In genomic region chr20:52001999-52002666, GRCh38 we compare ENCODE assay signal across 15 cellular contexts.
DNase-seq lines count a peak whose midpoint lies in the region; TF ChIP-seq lines count a peak whose summit lies in the region.
"Had no signal": no experiment of that assay in that cellular context is flagged by ENCODE, and none has a peak within 500 bp of the region (broad histone marks: within the 10 kb centered on the region; RNA-seq: fewer than 3 reads in every experiment).

No MANE protein-coding gene starts in this region.

- no peak overlapping the region for H3K4me3 ChIP-seq in fibroblast of the aortic adventitia (ENCODE audit: low read depth, low read length)

- H3K4me3 Mint-ChIP-seq in CD14-positive monocyte = no peak overlapping the region
- H3K4me3 Mint-ChIP-seq: CD8-positive, alpha-beta T cell; central memory CD8-positive, alpha-beta T cell; T-helper 17 cell had no signal

- no peak overlapping the region for H3K27ac Mint-ChIP-seq in CD14-positive monocyte
- H3K27ac Mint-ChIP-seq: CD8-positive, alpha-beta T cell; T-helper 17 cell had no signal

- intact Hi-C loops in CD14-positive monocyte (cut with micrococcal nuclease) = no loop called here

- peak; percentile 23 for TF ChIP-seq CTCF in fibroblast of the aortic adventitia (IDR thresholded peaks at IDR 0.05; ENCODE audit: insufficient read depth, low read length)
- TF ChIP-seq CTCF in CD14-positive monocyte (IDR thresholded peaks at IDR 0.05) = no peak
- no peak for TF ChIP-seq CTCF in GM10266 (IDR thresholded peaks at IDR 0.05; ENCODE audit: control insufficient read depth, insufficient read depth, low read depth, missing control alignments)

- DNase-seq in A172 (ENCODE audit: low spot score) (peak; percentile 42), H4 (ENCODE audit: low spot score) (peak; percentile 83), NCI-H82 (lab: John Stamatoyannopoulos, UW) (peak; percentile 62), fibroblast of the aortic adventitia (ENCODE audit: low read depth) (no peak), GM19238 (ENCODE audit: insufficient read length, low spot score) (no peak), CD14-positive monocyte (ENCODE audit: low spot score) (no peak), NCI-H226 (no peak), GM10266 (ENCODE audit: extremely low spot score) (no peak)
- DNase-seq: CD8-positive, alpha-beta T cell; midbrain; NCI-H510A; small intestine; stimulated activated CD8-positive, alpha-beta memory T cell treated with anti-CD3 and anti-CD28 coated beads, Interleukin-4, amount 100 ng/mL, for 48 hours; T-helper 17 cell had no signal

- peaks cover 12% of the 10 kb centered on the region for H3K4me1 Mint-ChIP-seq in CD14-positive monocyte
- H3K4me1 Mint-ChIP-seq: central memory CD8-positive, alpha-beta T cell had no signal

- H3K36me3 Mint-ChIP-seq in CD14-positive monocyte = no peaks in the 10 kb centered on the region
- H3K36me3 Mint-ChIP-seq: CD8-positive, alpha-beta T cell had no signal

- peaks cover 1 to 8% (median 3%) of the 10 kb centered on the region in 7 donors for H3K9me3 Mint-ChIP-seq in CD14-positive monocyte
- H3K9me3 Mint-ChIP-seq: CD8-positive, alpha-beta T cell; central memory CD8-positive, alpha-beta T cell had no signal

- peaks cover 0 to 2% (median 0%) of the 10 kb centered on the region in 3 donors for H3K27me3 Mint-ChIP-seq in CD14-positive monocyte (ENCODE audit: low read depth in 3 of 3)

Comparison
In these comparisons a context has a peak if more than half of its experiments do, and no peak if none do; other contexts are left out.
1. DNase-seq: peak in A172 (single experiment), H4 (single experiment) and NCI-H82 (single experiment); none in fibroblast of the aortic adventitia (single experiment), GM19238 (single experiment), CD14-positive monocyte (single experiment), NCI-H226 (single experiment) and GM10266 (single experiment).